ENCODE assay signal across 8 cellular contexts in genomic region chr21:41168391-41169257, GRCh38. TPM values are rescaled to one million over a fixed set of nuclear protein-coding genes. Genes with fewer than 3 reads are reported as not detected.
DNase-seq lines count a peak whose midpoint lies in the region; ATAC-seq and TF ChIP-seq lines count a peak whose summit lies in the region.

No MANE protein-coding gene starts in this region.

- H3K27ac ChIP-seq in breast epithelium: peak overlapping the region; percentile 92 to 98

- no peaks in the 10 kb centered on the region for H3K27me3 ChIP-seq in breast epithelium

- no peaks in the 10 kb centered on the region for H3K36me3 ChIP-seq in breast epithelium

- H3K9me3 ChIP-seq in breast epithelium: no peaks in the 10 kb centered on the region

- no peak for TF ChIP-seq POLR2A in breast epithelium (IDR thresholded peaks at IDR 0.05)

- DNase-seq in NOMO-1 (lab: John Stamatoyannopoulos, UW; ENCODE audit: unreplicated experiment in 2 of 2) (peak; percentile 6 to 17), NOMO-1 treated with dmso at 0.1 percent for 144 hours (lab: John Stamatoyannopoulos, UW; ENCODE audit: unreplicated experiment) (no peak), NCI-H510A treated with DMSO at 0.1 percent for 48 hours (lab: John Stamatoyannopoulos, UW) (peak; percentile 57), breast epithelium (ENCODE audit: low spot score in 2 of 2) (peak; percentile 63 to 70), iPS-NIHi7 (ENCODE audit: extremely low spot score) (peak; percentile 51), skeletal muscle cell (ENCODE audit: low read depth) (no peak)
- DNase-seq in effector CD8-positive, alpha-beta T cell (lab: John Stamatoyannopoulos, UW): no peak

- TF ChIP-seq CTCF in breast epithelium (IDR thresholded peaks at IDR 0.05): no peak

- H3K4me3 ChIP-seq in breast epithelium (peak overlapping the region; percentile 75 to 82 (median 78)), skeletal muscle cell (ENCODE audit: low read depth, low read length) (peak overlapping the region; percentile 75)

- intact Hi-C loops in breast epithelium (cut with DNase I; ENCODE audit: low total_unique reads): no loop called here

- H3K4me1 ChIP-seq in breast epithelium: no peaks in the 10 kb centered on the region

- ATAC-seq in HG02973 (IDR thresholded peaks at IDR 0.05; ENCODE audit: unreplicated experiment): no peak

RNA-seq across cellular contexts. Expression of gene BACE2, which starts 0.7 kb away (rescaled TPM):
- 10 to 100 TPM; 26.9 to 94.4 (median 67.5) TPM for total RNA-seq in breast epithelium

Comparison
In these comparisons a context has a peak if more than half of its experiments do, and no peak if none do; other contexts are left out.
1. DNase-seq: peak in NOMO-1 (2 of 2), NCI-H510A treated with DMSO at 0.1 percent for 48 hours (single experiment), breast epithelium (2 of 2) and iPS-NIHi7 (single experiment); none in NOMO-1 treated with dmso at 0.1 percent for 144 hours (single experiment), skeletal muscle cell (single experiment) and effector CD8-positive, alpha-beta T cell (single experiment).